9 cellular contexts compared by ENCODE assay signal in the genomic region with DNA sequence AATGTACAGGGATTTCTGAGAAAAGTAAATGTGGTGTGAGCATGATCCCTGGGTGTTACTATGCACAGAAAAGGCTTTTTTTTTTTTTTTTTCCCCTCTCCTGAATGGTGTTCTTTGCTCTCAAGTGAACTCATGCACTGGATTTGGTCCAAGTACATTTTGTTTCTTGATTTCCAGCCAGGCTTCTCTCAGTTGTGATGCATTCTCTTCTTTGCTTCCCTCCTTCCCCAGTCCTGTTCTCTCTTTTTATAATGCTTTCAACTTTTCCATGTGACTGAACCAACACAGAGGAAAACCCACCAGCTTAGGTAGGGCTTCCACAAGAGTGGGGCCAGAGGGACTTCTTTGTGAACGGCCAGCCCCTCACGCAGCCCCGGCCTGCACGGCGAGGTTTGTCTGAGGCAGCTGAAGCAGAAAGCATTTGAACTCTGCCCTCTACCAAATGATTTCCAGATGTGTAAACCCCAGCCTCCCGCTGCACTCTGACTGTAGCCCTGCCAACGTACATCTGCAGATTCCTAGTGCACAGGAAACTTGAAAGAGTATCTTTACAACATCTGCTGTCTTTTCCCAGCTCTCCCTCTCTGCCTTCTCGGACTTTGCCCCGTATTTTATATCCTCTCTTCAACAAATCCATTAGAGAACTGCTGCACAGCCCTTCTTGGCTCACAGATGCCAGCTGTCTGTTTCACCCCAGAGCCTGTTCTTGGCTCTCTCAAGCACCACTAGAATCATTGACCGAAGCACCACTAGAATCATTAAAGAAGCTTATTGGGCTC.
DNase-seq lines count a peak whose midpoint lies in the region; ATAC-seq and TF ChIP-seq lines count a peak whose summit lies in the region.
"Had no signal": no experiment of that assay in that cellular context is flagged by ENCODE, and none has a peak within 500 bp of the region (broad histone marks: within the 10 kb centered on the region; RNA-seq: fewer than 3 reads in every experiment).

No MANE protein-coding gene starts in this region.

- peaks cover 0 to 31% (median 12%) of the 10 kb centered on the region in 4 donors for H3K4me1 ChIP-seq in Peyer's patch

- H3K4me1 Mint-ChIP-seq in progenitor cell of endocrine pancreas (ENCODE audit: low read depth), result no peaks in the 10 kb centered on the region

- DNase-seq in DMS79 (lab: John Stamatoyannopoulos, UW), result peak; percentile 85
- peak in 2 of 3 donors; percentile 75 to 79 for DNase-seq in Peyer's patch
- DNase-seq in fibroblast of the conjunctiva (ENCODE audit: low read depth), result peak; percentile 99
- DNase-seq in occipital lobe (lab: John Stamatoyannopoulos, UW), result peak; percentile 77
- DNase-seq in progenitor cell of endocrine pancreas (ENCODE audit: low spot score, unreplicated experiment), result no peak
- no peak for DNase-seq in iPS-NIHi7 (ENCODE audit: extremely low spot score)

- no peaks in the 10 kb centered on the region for H3K9me3 ChIP-seq in Peyer's patch

- ATAC-seq in HG02623 (IDR thresholded peaks at IDR 0.05; ENCODE audit: unreplicated experiment) (no peak), HG02852 (IDR thresholded peaks at IDR 0.05; ENCODE audit: unreplicated experiment) (no peak)

- no peak overlapping the region for H3K4me3 Mint-ChIP-seq in progenitor cell of endocrine pancreas (ENCODE audit: low read depth)
- H3K4me3 Mint-ChIP-seq: activated naive CD8-positive, alpha-beta T cell had no signal

- TF ChIP-seq POLR2A in Peyer's patch (IDR thresholded peaks at IDR 0.05), result peak in 1 of 2 donors; percentile 70

- H3K27ac ChIP-seq in Peyer's patch, result peak overlapping the region; percentile 49 to 90 (median 85)

- H3K9me3 Mint-ChIP-seq in progenitor cell of endocrine pancreas (ENCODE audit: low read depth), result peaks cover 4% of the 10 kb centered on the region

- H3K36me3 ChIP-seq in Peyer's patch, result no peaks in the 10 kb centered on the region

- H3K36me3 Mint-ChIP-seq in progenitor cell of endocrine pancreas (ENCODE audit: insufficient read depth), result no peaks in the 10 kb centered on the region
- H3K36me3 Mint-ChIP-seq: activated naive CD8-positive, alpha-beta T cell had no signal

- H3K27me3 ChIP-seq in Peyer's patch, result no peaks in the 10 kb centered on the region

- H3K27me3 Mint-ChIP-seq in progenitor cell of endocrine pancreas, result no peaks in the 10 kb centered on the region
- H3K27me3 Mint-ChIP-seq: activated naive CD8-positive, alpha-beta T cell had no signal

- no peak overlapping the region for H3K27ac Mint-ChIP-seq in progenitor cell of endocrine pancreas
- H3K27ac Mint-ChIP-seq: activated naive CD8-positive, alpha-beta T cell had no signal

- TF ChIP-seq CTCF in Peyer's patch (IDR thresholded peaks at IDR 0.05) (no peak), progenitor cell of endocrine pancreas (IDR thresholded peaks at IDR 0.05; ENCODE audit: unreplicated experiment) (no peak)

- H3K4me3 ChIP-seq in Peyer's patch, result peak overlapping the region in 2 of 4 donors; percentile 23 to 39

Comparison
In these comparisons a context has a peak if more than half of its experiments do, and no peak if none do; other contexts are left out.
1. DNase-seq: peak in DMS79 (single experiment), Peyer's patch (2 of 3), fibroblast of the conjunctiva (single experiment) and occipital lobe (single experiment); none in progenitor cell of endocrine pancreas (single experiment) and iPS-NIHi7 (single experiment).